ENCODE assay signal across 8 cellular contexts in the genomic region with DNA sequence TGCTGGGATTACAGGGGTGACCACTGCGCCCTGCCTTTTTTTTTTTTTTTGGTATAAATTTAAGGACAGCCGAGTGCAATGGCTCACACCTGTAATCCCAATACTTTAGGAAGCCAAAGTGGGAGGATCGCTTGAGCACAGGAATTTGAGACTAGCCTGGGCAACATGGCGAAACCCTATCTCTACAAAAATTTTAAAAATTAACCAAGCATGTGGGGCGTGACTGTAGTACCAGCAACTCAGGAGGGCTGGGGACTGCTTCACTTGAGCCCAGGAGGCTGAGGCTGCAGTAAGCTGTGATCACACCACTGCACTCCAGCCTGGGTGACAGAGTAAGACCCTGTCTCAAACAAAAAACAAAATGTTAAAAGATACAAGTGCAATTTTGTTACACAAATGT. TPM values are rescaled to one million over a fixed set of nuclear protein-coding genes. Genes with fewer than 3 reads are reported as not detected.
"Had no signal": no experiment of that assay in that cellular context is flagged by ENCODE, and none has a peak within 500 bp of the region (broad histone marks: within the 10 kb centered on the region; RNA-seq: fewer than 3 reads in every experiment).

No MANE protein-coding gene starts in this region.

- H3K9me3 Mint-ChIP-seq: HFFc6, IgD-negative memory B cell had no signal

- H3K4me3 Mint-ChIP-seq: HFFc6, IgD-negative memory B cell had no signal

- H3K27me3 Mint-ChIP-seq: IgD-negative memory B cell had no signal

- H3K27ac Mint-ChIP-seq: HFFc6, IgD-negative memory B cell had no signal

- ATAC-seq: HCT116, HepG2 had no signal

- DNase-seq: GM23248, GOT3, H7, HFFc6 had no signal

RNA-seq across cellular contexts. Expression of gene GRIK5, which starts 27.5 kb away (rescaled TPM):
- total RNA-seq: GM23248, HepG2, HT1080 had no signal
- polyA plus RNA-seq: GM23248, HepG2, IgD-negative memory B cell had no signal
